17 cellular contexts compared by ENCODE assay signal in the genomic region with DNA sequence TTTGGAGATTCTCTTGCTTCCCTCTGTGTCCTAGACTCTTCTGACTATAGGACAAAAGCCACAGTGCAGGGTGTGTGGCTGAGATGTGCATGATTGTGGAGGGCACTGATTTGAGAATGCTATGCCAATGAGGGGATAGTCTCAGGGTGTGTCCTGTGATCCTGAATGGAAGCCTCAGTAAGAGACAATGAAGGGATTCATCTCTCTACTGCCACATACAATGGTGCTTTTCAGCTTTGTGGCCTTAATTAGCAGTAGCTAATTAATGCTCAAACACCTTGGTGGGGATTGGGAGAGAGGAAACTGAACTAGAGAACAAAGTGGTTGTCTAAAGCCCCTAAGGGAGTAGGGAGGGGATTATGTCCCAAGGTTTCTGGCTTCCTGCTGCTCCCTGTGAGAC.
DNase-seq lines count a peak whose midpoint lies in the region; ATAC-seq and TF ChIP-seq lines count a peak whose summit lies in the region.
"Had no signal": no experiment of that assay in that cellular context is flagged by ENCODE, and none has a peak within 500 bp of the region (broad histone marks: within the 10 kb centered on the region; RNA-seq: fewer than 3 reads in every experiment).

No MANE protein-coding gene starts in this region.

- H4K20me1 ChIP-seq in neural progenitor cell (ENCODE audit: low read depth) = no peaks in the 10 kb centered on the region

- peak overlapping the region; percentile 58 for H3K27ac ChIP-seq in ectodermal cell (ENCODE audit: insufficient read depth, low read depth, low read length, poor library complexity, severe bottlenecking)
- peak overlapping the region; percentile 83 for H3K27ac ChIP-seq in neural progenitor cell
- no peak overlapping the region for H3K27ac ChIP-seq in lower lobe of right lung
- H3K27ac ChIP-seq: 22Rv1, RWPE1 had no signal

- H3K4me2 ChIP-seq in neural progenitor cell = peak overlapping the region; percentile 50

- peak; percentile 16 for DNase-seq in NCI-H748 (lab: John Stamatoyannopoulos, UW; ENCODE audit: unreplicated experiment)
- no peak for DNase-seq in NCI-H748 treated with DMSO at 0.1 percent for 48 hours (lab: John Stamatoyannopoulos, UW)
- DNase-seq in neural progenitor cell (ENCODE audit: low spot score) = peak; percentile 83
- DNase-seq in DMS 273 (lab: John Stamatoyannopoulos, UW; ENCODE audit: unreplicated experiment) = no peak
- no peak for DNase-seq in NCI-H2107 treated with DMSO at 0.1 percent for 48 hours (lab: John Stamatoyannopoulos, UW; ENCODE audit: unreplicated experiment)
- no peak for DNase-seq in lower lobe of right lung
- DNase-seq: CD4-positive, alpha-beta memory T cell; DMS79 treated with DMSO at 0.1 percent for 48 hours; KBM-7; NCI-H1417 treated with DMSO at 0.1 percent for 48 hours; NCI-H2029 treated with DMSO at 0.1 percent for 48 hours; NCI-H524; PC-3 had no signal

- H3K4me3 ChIP-seq in ectodermal cell (ENCODE audit: insufficient read depth, low read depth, low read length) (no peak overlapping the region), neural progenitor cell (peak overlapping the region; percentile 3), lower lobe of right lung (no peak overlapping the region)

- intact Hi-C loops in lower lobe of right lung (cut with DNase I) = no loop called here

- peaks cover 4% of the 10 kb centered on the region for H3K27me3 Mint-ChIP-seq in neural progenitor cell (ENCODE audit: insufficient read depth, low read depth)
- H3K27me3 Mint-ChIP-seq: CD4-positive, alpha-beta memory T cell had no signal

- peaks cover 64% of the 10 kb centered on the region for H3F3A ChIP-seq in neural progenitor cell (ENCODE audit: low read depth)

- no peak overlapping the region for H2AFZ ChIP-seq in neural progenitor cell (replicated peaks)

- no peaks in the 10 kb centered on the region for H3K27me3 ChIP-seq in ectodermal cell (ENCODE audit: control insufficient read depth, insufficient read depth, low read length, poor library complexity, severe bottlenecking)
- no peaks in the 10 kb centered on the region for H3K27me3 ChIP-seq in neural progenitor cell
- no peaks in the 10 kb centered on the region for H3K27me3 ChIP-seq in lower lobe of right lung (ENCODE audit: low read depth)

- H3K4me1 Mint-ChIP-seq in neural progenitor cell = peaks cover 38% of the 10 kb centered on the region
- H3K4me1 Mint-ChIP-seq: CD4-positive, alpha-beta memory T cell had no signal

- no peaks in the 10 kb centered on the region for H3K36me3 Mint-ChIP-seq in neural progenitor cell
- H3K36me3 Mint-ChIP-seq: CD4-positive, alpha-beta memory T cell had no signal

- no peak overlapping the region for H3K9ac ChIP-seq in neural progenitor cell

- H3K4me1 ChIP-seq in ectodermal cell (ENCODE audit: control insufficient read depth, insufficient read depth, low read length) (peaks cover 45% of the 10 kb centered on the region), neural progenitor cell (peaks cover 80% of the 10 kb centered on the region), lower lobe of right lung (no peaks in the 10 kb centered on the region)

- TF ChIP-seq CTCF in neural progenitor cell (IDR thresholded peaks at IDR 0.05) (no peak), lower lobe of right lung (IDR thresholded peaks at IDR 0.05) (no peak)

- H3K9me3 ChIP-seq in ectodermal cell (ENCODE audit: control insufficient read depth, low read length) (no peaks in the 10 kb centered on the region), neural progenitor cell (ENCODE audit: low read depth) (no peaks in the 10 kb centered on the region), lower lobe of right lung (no peaks in the 10 kb centered on the region)

- no peak overlapping the region for H3K27ac Mint-ChIP-seq in neural progenitor cell
- H3K27ac Mint-ChIP-seq: CD4-positive, alpha-beta memory T cell had no signal

- H3K79me2 ChIP-seq in neural progenitor cell (ENCODE audit: low read depth) = no peaks in the 10 kb centered on the region

- no peak for ATAC-seq in GM21360 (IDR thresholded peaks at IDR 0.05; ENCODE audit: unreplicated experiment)
- ATAC-seq in lower lobe of right lung = no peak
- ATAC-seq: PC-3 had no signal

- no peaks in the 10 kb centered on the region for H3K36me3 ChIP-seq in ectodermal cell (ENCODE audit: control insufficient read depth, insufficient read depth, low read length)
- H3K36me3 ChIP-seq in neural progenitor cell = no peaks in the 10 kb centered on the region
- no peaks in the 10 kb centered on the region for H3K36me3 ChIP-seq in lower lobe of right lung

- no peak overlapping the region for H3K4me3 Mint-ChIP-seq in neural progenitor cell
- H3K4me3 Mint-ChIP-seq: CD4-positive, alpha-beta memory T cell had no signal

- H3K9me3 Mint-ChIP-seq in neural progenitor cell = no peaks in the 10 kb centered on the region

Comparison
In these comparisons a context has a peak if more than half of its experiments do, and no peak if none do; other contexts are left out.
1. DNase-seq: peak in NCI-H748 (single experiment) and neural progenitor cell (single experiment); none in NCI-H748 treated with DMSO at 0.1 percent for 48 hours (single experiment), DMS 273 (single experiment), NCI-H2107 treated with DMSO at 0.1 percent for 48 hours (single experiment) and lower lobe of right lung (single experiment).